15 cellular contexts compared by ENCODE assay signal in the genomic region with DNA sequence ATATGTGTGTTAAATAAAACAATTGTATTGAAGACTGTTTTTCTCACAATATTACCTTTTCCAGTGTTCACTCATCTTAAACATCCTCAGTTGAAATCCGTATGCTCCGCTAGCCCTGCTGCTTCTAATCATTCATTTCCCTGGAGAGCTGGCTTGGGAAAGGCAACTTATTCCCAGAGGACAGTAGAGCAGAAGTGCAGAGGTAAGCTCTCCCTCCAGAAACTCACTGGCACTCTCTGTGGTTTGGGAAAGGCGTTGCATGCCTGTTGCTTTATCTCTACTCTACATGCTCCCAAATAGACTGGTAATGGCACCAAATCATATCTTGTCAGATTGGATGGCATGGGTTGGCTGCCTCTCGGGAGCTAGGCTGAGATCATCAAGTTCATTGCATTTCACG.
A peak's percentile ranks its signal among the peaks of the same experiment; 100 is the strongest.
DNase-seq lines count a peak whose midpoint lies in the region; ATAC-seq and TF ChIP-seq lines count a peak whose summit lies in the region.
"Had no signal": no experiment of that assay in that cellular context is flagged by ENCODE, and none has a peak within 500 bp of the region (broad histone marks: within the 10 kb centered on the region; RNA-seq: fewer than 3 reads in every experiment).

No MANE protein-coding gene starts in this region.

- H3K4me3 Mint-ChIP-seq in CD8-positive, alpha-beta T cell = no peak overlapping the region
- H3K4me3 Mint-ChIP-seq: stimulated activated naive CD8-positive, alpha-beta T cell treated with anti-CD3 and anti-CD28 coated beads, Interleukin-15, amount 100 ng/mL, for 72 hours had no signal

- H3K27ac Mint-ChIP-seq in CD8-positive, alpha-beta T cell = no peak overlapping the region

- no peaks in the 10 kb centered on the region for H3K9me3 Mint-ChIP-seq in CD8-positive, alpha-beta T cell
- H3K9me3 Mint-ChIP-seq: stimulated activated naive CD8-positive, alpha-beta T cell treated with anti-CD3 and anti-CD28 coated beads, Interleukin-15, amount 100 ng/mL, for 72 hours had no signal

- H3K9me3 ChIP-seq in DND-41 (ENCODE audit: insufficient read depth, low read length, severe bottlenecking) (no peaks in the 10 kb centered on the region), upper lobe of right lung (no peaks in the 10 kb centered on the region)
- H3K9me3 ChIP-seq in CD8-positive, alpha-beta T cell (ENCODE audit: low read length) = no peaks in the 10 kb centered on the region
- H3K9me3 ChIP-seq: Caco-2 had no signal

- intact Hi-C loops in CD8-positive, alpha-beta T cell (cut with DNase I, micrococcal nuclease) = no loop called here
- intact Hi-C loops in upper lobe of right lung (cut with DNase I) = no loop called here

- H3K4me1 ChIP-seq in DND-41 (ENCODE audit: insufficient read depth, low read length) (no peaks in the 10 kb centered on the region), upper lobe of right lung (no peaks in the 10 kb centered on the region)
- no peaks in the 10 kb centered on the region for H3K4me1 ChIP-seq in CD8-positive, alpha-beta T cell (ENCODE audit: insufficient read depth, low read length)
- H3K4me1 ChIP-seq: Caco-2 had no signal

- TF ChIP-seq CTCF in DND-41 (IDR thresholded peaks at IDR 0.05; ENCODE audit: borderline replicate concordance, extremely low read depth, low read length, poor library complexity, severe bottlenecking) (peak; percentile 17), upper lobe of right lung (IDR thresholded peaks at IDR 0.05) (no peak)
- no peak for TF ChIP-seq CTCF in CD8-positive, alpha-beta T cell (IDR thresholded peaks at IDR 0.05)

- no peak for DNase-seq in DND-41
- peak; percentile 66 for DNase-seq in NCI-H1436 (lab: John Stamatoyannopoulos, UW)
- peak; percentile 65 for DNase-seq in SK-N-DZ (ENCODE audit: low spot score)
- peak; percentile 52 for DNase-seq in iPS-NIHi7 (ENCODE audit: extremely low spot score)
- DNase-seq in CD8-positive, alpha-beta T cell = no peak
- DNase-seq in upper lobe of right lung = no peak
- DNase-seq: activated CD4-positive, CD25-positive, alpha-beta regulatory T cell; central memory CD4-positive, alpha-beta T cell; left ventricle myocardium superior; occipital lobe; stimulated activated naive CD8-positive, alpha-beta T cell treated with anti-CD3 and anti-CD28 coated beads, Interleukin-15, amount 100 ng/mL, for 72 hours had no signal

- H3K9ac ChIP-seq in DND-41 (ENCODE audit: low read depth, low read length) = no peak overlapping the region

- no peaks in the 10 kb centered on the region for H3K27me3 ChIP-seq in DND-41 (ENCODE audit: insufficient read depth, low read length, poor library complexity)
- H3K27me3 ChIP-seq in CD8-positive, alpha-beta T cell (ENCODE audit: insufficient read depth, low read length) = no peaks in the 10 kb centered on the region
- H3K27me3 ChIP-seq in upper lobe of right lung = no peaks in the 10 kb centered on the region

- H3K27me3 Mint-ChIP-seq in CD8-positive, alpha-beta T cell (ENCODE audit: low read depth) = no peaks in the 10 kb centered on the region
- H3K27me3 Mint-ChIP-seq: stimulated activated naive CD8-positive, alpha-beta T cell treated with anti-CD3 and anti-CD28 coated beads, Interleukin-15, amount 100 ng/mL, for 72 hours had no signal

- no peaks in the 10 kb centered on the region for H3K79me2 ChIP-seq in DND-41 (ENCODE audit: insufficient read depth, low read length)

- H3K27ac ChIP-seq in DND-41 (ENCODE audit: low read length) = no peak overlapping the region
- no peak overlapping the region for H3K27ac ChIP-seq in CD8-positive, alpha-beta T cell (ENCODE audit: low read depth, low read length)
- no peak overlapping the region for H3K27ac ChIP-seq in upper lobe of right lung
- H3K27ac ChIP-seq: RWPE1 had no signal

- no peak overlapping the region for H3K4me2 ChIP-seq in DND-41 (ENCODE audit: insufficient read depth, low read length)

- CTCF ChIA-PET in CD8-positive, alpha-beta T cell (lab: Charles Lee) = no interaction called here

- ATAC-seq in DND-41 (ENCODE audit: insufficient read depth, low read depth) = no peak
- ATAC-seq in HG03565 (IDR thresholded peaks at IDR 0.05; ENCODE audit: unreplicated experiment) = no peak
- ATAC-seq in CD8-positive, alpha-beta T cell = no peak
- no peak for ATAC-seq in upper lobe of right lung
- no peak for ATAC-seq in GM21737 (IDR thresholded peaks at IDR 0.05; ENCODE audit: unreplicated experiment)
- ATAC-seq: left ventricle myocardium superior; stimulated activated naive CD8-positive, alpha-beta T cell treated with anti-CD3 and anti-CD28 coated beads, Interleukin-15, amount 100 ng/mL, for 72 hours had no signal

- no peaks in the 10 kb centered on the region for H4K20me1 ChIP-seq in DND-41 (ENCODE audit: insufficient read depth, low read length)

- no peaks in the 10 kb centered on the region for H3K4me1 Mint-ChIP-seq in CD8-positive, alpha-beta T cell (ENCODE audit: low read depth)
- H3K4me1 Mint-ChIP-seq: stimulated activated naive CD8-positive, alpha-beta T cell treated with anti-CD3 and anti-CD28 coated beads, Interleukin-15, amount 100 ng/mL, for 72 hours had no signal

- no peak overlapping the region for H3K4me3 ChIP-seq in DND-41 (ENCODE audit: low read depth in 1 of 2, low read length in 2 of 2)
- no peak overlapping the region for H3K4me3 ChIP-seq in CD8-positive, alpha-beta T cell (ENCODE audit: low read depth, low read length)
- no peak overlapping the region for H3K4me3 ChIP-seq in upper lobe of right lung

- H3K36me3 ChIP-seq in DND-41 (ENCODE audit: insufficient read depth, low read length) (peaks cover 12% of the 10 kb centered on the region), upper lobe of right lung (peaks cover 24% of the 10 kb centered on the region)
- H3K36me3 ChIP-seq in CD8-positive, alpha-beta T cell (ENCODE audit: insufficient read depth, low read length) = peaks cover 9% of the 10 kb centered on the region

- H2AFZ ChIP-seq in DND-41 (ENCODE audit: low read depth, low read length) = no peak overlapping the region

- H3K36me3 Mint-ChIP-seq in CD8-positive, alpha-beta T cell = peaks cover 65% of the 10 kb centered on the region

- POLR2A ChIA-PET in CD8-positive, alpha-beta T cell (lab: Charles Lee) = no interaction called here

Comparison
In these comparisons a context has a peak if more than half of its experiments do, and no peak if none do; other contexts are left out.
1. DNase-seq: peak in NCI-H1436 (single experiment), SK-N-DZ (single experiment) and iPS-NIHi7 (single experiment); none in DND-41 (single experiment), CD8-positive, alpha-beta T cell (0 of 7) and upper lobe of right lung (single experiment).